7 cellular contexts compared by ENCODE assay signal in the genomic region with DNA sequence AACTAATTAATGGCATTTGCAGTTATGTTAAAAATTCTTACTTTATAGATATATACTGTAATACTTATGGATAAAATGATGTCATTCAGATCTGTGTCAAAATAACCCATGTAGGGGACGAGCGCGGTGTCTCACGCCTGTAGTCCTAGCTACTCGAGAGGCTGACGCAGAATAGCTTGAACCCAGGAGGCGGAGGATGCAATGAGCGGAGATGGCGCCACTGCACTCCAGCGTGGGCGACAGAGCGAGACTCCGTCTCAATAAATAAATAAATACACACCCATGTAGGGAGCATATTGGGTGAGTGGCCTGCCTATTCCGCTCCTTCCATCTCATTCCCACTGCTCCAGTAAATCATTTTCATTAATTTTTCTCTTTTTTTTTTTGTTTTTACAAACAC. TPM values are rescaled to one million over a fixed set of nuclear protein-coding genes. Genes with fewer than 3 reads are reported as not detected.
DNase-seq lines count a peak whose midpoint lies in the region; ATAC-seq lines count a peak whose summit lies in the region.

No MANE protein-coding gene starts in this region.

- H3K27ac Mint-ChIP-seq in activated T-cell treated with anti-CD3 and anti-CD28 coated beads, Interleukin-2, amount 50 U/mL, for 72 hours = no peak overlapping the region

- peaks cover 45% of the 10 kb centered on the region for H3K4me1 Mint-ChIP-seq in activated T-cell treated with anti-CD3 and anti-CD28 coated beads, Interleukin-2, amount 50 U/mL, for 72 hours (ENCODE audit: low read depth)

- H3K9ac ChIP-seq in skeletal muscle tissue (ENCODE audit: low read depth in 1 of 3, low read length in 3 of 3) = peak overlapping the region; percentile 82 to 87 (median 86)

- DNase-seq in Jurkat, Clone E6-1 (ENCODE audit: low read depth, low spot score) = no peak
- DNase-seq in activated T-cell treated with anti-CD3 and anti-CD28 coated beads, Interleukin-2, amount 50 U/mL, for 72 hours = no peak
- DNase-seq in left ventricle myocardium superior (no peak), NCI-H2171 (lab: John Stamatoyannopoulos, UW) (no peak), glomerular visceral epithelial cell (ENCODE audit: extremely low spot score) (no peak), AG08395 (ENCODE audit: low spot score) (no peak)

- intact Hi-C loops in left ventricle myocardium superior (cut with micrococcal nuclease) = no loop called here

- H3K4me3 ChIP-seq in Jurkat, Clone E6-1 (ENCODE audit: low read length) = peak overlapping the region; percentile 79
- H3K4me3 ChIP-seq in skeletal muscle tissue (ENCODE audit: low read length in 3 of 3) = peak overlapping the region; percentile 83 to 91 (median 87)

- H3K4me3 Mint-ChIP-seq in activated T-cell treated with anti-CD3 and anti-CD28 coated beads, Interleukin-2, amount 50 U/mL, for 72 hours = peak overlapping the region; percentile 97 to 99

- peaks cover 15 to 19% (median 16%) of the 10 kb centered on the region in 3 donors for H3K36me3 ChIP-seq in skeletal muscle tissue (ENCODE audit: control insufficient read depth in 3 of 3, insufficient read depth in 3 of 3, low read length in 3 of 3)

- ATAC-seq in activated T-cell treated with anti-CD3 and anti-CD28 coated beads, Interleukin-2, amount 50 U/mL, for 72 hours (replicated peaks in 1 of 2) = peak in 1 of 2 donors; percentile 40
- peak; percentile 19 for ATAC-seq in left ventricle myocardium superior

- H3K4me1 ChIP-seq in skeletal muscle tissue (ENCODE audit: control insufficient read depth in 3 of 3, insufficient read depth in 3 of 3, low read length in 3 of 3) = peaks cover 0 to 3% (median 0%) of the 10 kb centered on the region in 3 donors

- H3K9me3 Mint-ChIP-seq in activated T-cell treated with anti-CD3 and anti-CD28 coated beads, Interleukin-2, amount 50 U/mL, for 72 hours = no peaks in the 10 kb centered on the region

- H3K36me3 Mint-ChIP-seq in activated T-cell treated with anti-CD3 and anti-CD28 coated beads, Interleukin-2, amount 50 U/mL, for 72 hours (ENCODE audit: insufficient read depth in 2 of 2) = peaks cover 14 to 23% of the 10 kb centered on the region in 2 donors

- H3K27me3 ChIP-seq in skeletal muscle tissue (ENCODE audit: control insufficient read depth in 3 of 3, insufficient read depth in 3 of 3, low read length in 3 of 3) = no peaks in the 10 kb centered on the region

- no peaks in the 10 kb centered on the region for H3K27me3 Mint-ChIP-seq in activated T-cell treated with anti-CD3 and anti-CD28 coated beads, Interleukin-2, amount 50 U/mL, for 72 hours (ENCODE audit: low read depth)

- H3K27ac ChIP-seq in skeletal muscle tissue (ENCODE audit: low read depth, low read length) = peak overlapping the region; percentile 89

- no peaks in the 10 kb centered on the region for H3K9me3 ChIP-seq in skeletal muscle tissue (ENCODE audit: control insufficient read depth in 3 of 3, low read length in 3 of 3)

RNA-seq across cellular contexts. Expression of gene SNU13, which starts 7.1 kb away (rescaled TPM):
- polyA plus RNA-seq in Jurkat, Clone E6-1 (2012; ENCODE audit: insufficient read depth, insufficient read length) = 344 TPM
- 100 to 1,000 TPM; 187 to 210 TPM for total RNA-seq in activated T-cell treated with anti-CD3 and anti-CD28 coated beads, Interleukin-2, amount 50 U/mL, for 72 hours
- 229 TPM for total RNA-seq in left ventricle myocardium superior
- total RNA-seq in skeletal muscle tissue = 57.4 TPM

RNA-seq across cellular contexts. Expression of gene MEI1, which starts 17.7 kb away (rescaled TPM):
- 5.2 TPM for polyA plus RNA-seq in Jurkat, Clone E6-1 (2012; ENCODE audit: insufficient read depth, insufficient read length)
- 10 to 100 TPM; 72.3 to 73.0 TPM for total RNA-seq in activated T-cell treated with anti-CD3 and anti-CD28 coated beads, Interleukin-2, amount 50 U/mL, for 72 hours
- total RNA-seq in left ventricle myocardium superior (0.57 TPM), skeletal muscle tissue (3.1 TPM)

Comparison
In these comparisons a context has a peak if more than half of its experiments do, and no peak if none do; other contexts are left out.
1. RNA of gene MEI1, which starts 17.7 kb away (total RNA-seq): 72.3 to 73.0 TPM in activated T-cell treated with anti-CD3 and anti-CD28 coated beads, Interleukin-2, amount 50 U/mL, for 72 hours; 3.1 TPM in skeletal muscle tissue (single experiment) and 0.57 TPM in left ventricle myocardium superior (single experiment); every median in the first group is over 10 times any median in the second.